ENCODE assay signal across 9 cellular contexts in the genomic region with DNA sequence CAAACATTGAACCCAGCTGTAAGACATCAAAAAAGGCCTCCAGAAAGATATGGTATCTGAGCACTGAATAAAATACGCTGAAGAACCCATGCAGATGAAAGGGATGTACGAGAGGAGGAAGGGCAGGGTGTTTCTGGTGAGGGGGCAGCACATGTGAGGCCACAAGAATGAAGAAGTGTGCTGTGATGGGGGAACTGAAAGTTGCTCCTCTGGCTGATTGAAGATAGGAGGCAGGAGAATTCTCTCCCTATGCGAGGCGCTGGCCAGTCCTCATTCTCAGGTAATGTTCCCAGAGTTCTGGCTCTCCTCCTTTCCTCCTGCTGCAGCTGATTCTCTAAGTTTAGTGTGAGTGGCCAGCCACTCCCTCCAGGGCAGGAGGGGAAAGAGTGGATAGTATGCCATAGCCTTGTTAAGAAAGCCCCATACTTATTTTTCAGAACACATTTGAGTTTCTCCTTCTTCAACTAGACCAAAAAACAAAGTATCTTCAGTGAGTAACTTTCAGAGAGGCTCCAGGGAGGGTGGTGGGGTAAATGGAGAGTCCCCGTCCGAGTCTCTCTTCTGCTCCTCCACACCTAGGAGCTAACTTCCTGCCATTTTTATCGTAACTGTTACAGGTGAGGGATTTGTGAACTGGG. TPM values are rescaled to one million over a fixed set of nuclear protein-coding genes. Genes with fewer than 3 reads are reported as not detected.
DNase-seq lines count a peak whose midpoint lies in the region; ATAC-seq and TF ChIP-seq lines count a peak whose summit lies in the region.
"Had no signal": no experiment of that assay in that cellular context is flagged by ENCODE, and none has a peak within 500 bp of the region (broad histone marks: within the 10 kb centered on the region; RNA-seq: fewer than 3 reads in every experiment).

No MANE protein-coding gene starts in this region.

- no peak for TF ChIP-seq CTCF in left lung (IDR thresholded peaks at IDR 0.05)

- H3K9me3 ChIP-seq in left lung = no peaks in the 10 kb centered on the region

- DNase-seq in left lung (no peak), NCI-H2029 treated with DMSO at 0.1 percent for 48 hours (lab: John Stamatoyannopoulos, UW) (no peak), NCI-H187 treated with DMSO at 0.1 percent for 48 hours (lab: John Stamatoyannopoulos, UW) (no peak), DMS153 (lab: John Stamatoyannopoulos, UW) (no peak), DMS79 treated with DMSO at 0.1 percent for 48 hours (lab: John Stamatoyannopoulos, UW) (no peak)

- H3K4me1 ChIP-seq in left lung = peaks cover 0 to 9% of the 10 kb centered on the region in 2 donors

- H3K27ac ChIP-seq in left lung = no peak overlapping the region

- no peaks in the 10 kb centered on the region for H3K36me3 ChIP-seq in left lung

- intact Hi-C loops in left lung (cut with DNase I) = no loop called here

- peak; percentile 68 for ATAC-seq in GM18519 (IDR thresholded peaks at IDR 0.05; ENCODE audit: low FRiP score, unreplicated experiment)
- ATAC-seq in GM21737 (IDR thresholded peaks at IDR 0.05; ENCODE audit: unreplicated experiment) = peak; percentile 82
- peak; percentile 88 for ATAC-seq in HG03571 (IDR thresholded peaks at IDR 0.05; ENCODE audit: unreplicated experiment)
- peak; percentile 64 for ATAC-seq in left lung
- ATAC-seq: activated T-helper 17 cell treated with anti-CD3 and anti-CD28 coated beads, Interleukin-2, amount 50 U/mL, for 72 hours had no signal

- no peak overlapping the region for H3K4me3 ChIP-seq in left lung

- H3K27me3 ChIP-seq in left lung = no peaks in the 10 kb centered on the region

RNA-seq across cellular contexts. Expression of a gene that starts 26.9 kb away (rescaled TPM):
- total RNA-seq in left lung = 100 to 1,000 TPM in 1 of 2 donors, 10 to 100 TPM in 1; 75.7 to 101 TPM

RNA-seq across cellular contexts. Expression of a gene that starts 38.4 kb away (rescaled TPM):
- total RNA-seq in left lung = 1 to 10 TPM; 1.9 to 2.2 TPM
- total RNA-seq: activated T-helper 17 cell treated with anti-CD3 and anti-CD28 coated beads, Interleukin-2, amount 50 U/mL, for 72 hours had no signal
